ENCODE assay signal across 8 cellular contexts in genomic region chr9:33263131-33263935, GRCh38. TPM values are rescaled to one million over a fixed set of nuclear protein-coding genes. Genes with fewer than 3 reads are reported as not detected.
DNase-seq lines count a peak whose midpoint lies in the region; ATAC-seq, FAIRE-seq and TF ChIP-seq lines count a peak whose summit lies in the region.

No MANE protein-coding gene starts in this region.

- intact Hi-C loops in IMR-90 (cut with micrococcal nuclease): no loop called here
- intact Hi-C loops in activated CD4-positive, alpha-beta memory T cell treated with anti-CD3 and anti-CD28 coated beads for 36 hours (cut with micrococcal nuclease): loop anchor here (10.0 kb wide), 1 partner anchor 709 kb away; the partner anchor contains the start of genes SMIM27 and TOPORS

- CTCF ChIA-PET in IMR-90 (lab: Yijun Ruan, JAX): no interaction called here
- CTCF ChIA-PET in activated CD4-positive, alpha-beta memory T cell treated with anti-CD3 and anti-CD28 coated beads for 36 hours (lab: Charles Lee): interaction anchor here (0.5 to 0.6 kb wide), 2 partner anchors 62 to 689 kb away, joined by 3 read pairs; no protein-coding TSS in a partner anchor

- H3K36me3 ChIP-seq in IMR-90 (ENCODE audit: control insufficient read depth, insufficient read depth, low read length) (peaks cover 19% of the 10 kb centered on the region), osteoblast (ENCODE audit: insufficient read depth, low read length) (peaks cover 47% of the 10 kb centered on the region)

- H4K91ac ChIP-seq in IMR-90 (ENCODE audit: insufficient read depth, low read depth, low read length): peak overlapping the region; percentile 60

- H3K9me1 ChIP-seq in IMR-90 (ENCODE audit: insufficient read depth, low read length): peaks cover 5% of the 10 kb centered on the region; the same call in 1 of the 2 replicates

- H3K14ac ChIP-seq in IMR-90 (replicated peaks; ENCODE audit: low read depth, low read length): peak overlapping the region; percentile 73

- H3K4me2 ChIP-seq in IMR-90 (ENCODE audit: low read depth, low read length) (peak overlapping the region; percentile 80), osteoblast (ENCODE audit: insufficient read depth, low read length) (peak overlapping the region; percentile 88)

- peak; percentile 20 for DNase-seq in stimulated activated CD4-positive, alpha-beta T cell treated with anti-CD3 and anti-CD28 coated beads, Interleukin-4, amount 100 ng/mL, for 24 hours
- DNase-seq in stimulated activated CD4-positive, alpha-beta T cell treated with anti-CD3 and anti-CD28 coated beads, Interleukin-4, amount 100 ng/mL, for 1 hour: no peak
- no peak for DNase-seq in IMR-90
- peak; percentile 32 for DNase-seq in activated CD4-positive, alpha-beta memory T cell treated with anti-CD3 and anti-CD28 coated beads for 36 hours
- peak in 1 of 2 donors; percentile 30 for DNase-seq in foreskin keratinocyte
- DNase-seq in osteoblast (ENCODE audit: insufficient read length, low spot score, missing footprints): peak; percentile 79
- no peak for DNase-seq in H54 (ENCODE audit: insufficient read length, low spot score)

- H2BK120ac ChIP-seq in IMR-90 (ENCODE audit: low read depth, low read length): no peak overlapping the region

- H3K4me1 Mint-ChIP-seq in activated CD4-positive, alpha-beta memory T cell treated with anti-CD3 and anti-CD28 coated beads for 36 hours (ENCODE audit: low read depth): peaks cover 42% of the 10 kb centered on the region

- no peak overlapping the region for H2BK20ac ChIP-seq in IMR-90 (ENCODE audit: low read depth, low read length)

- H3K4me1 ChIP-seq in IMR-90 (ENCODE audit: control insufficient read depth, insufficient read depth, low read length): peaks cover 10% of the 10 kb centered on the region
- peaks cover 5% of the 10 kb centered on the region for H3K4me1 ChIP-seq in foreskin keratinocyte
- H3K4me1 ChIP-seq in osteoblast (ENCODE audit: insufficient read depth, low read length): peaks cover 18% of the 10 kb centered on the region

- H2BK5ac ChIP-seq in IMR-90 (ENCODE audit: low read depth, low read length, poor library complexity, severe bottlenecking): peak overlapping the region; percentile 68

- peak overlapping the region; percentile 86 for H3K4ac ChIP-seq in IMR-90 (ENCODE audit: low read depth, low read length)

- H3K9me3 Mint-ChIP-seq in activated CD4-positive, alpha-beta memory T cell treated with anti-CD3 and anti-CD28 coated beads for 36 hours: no peaks in the 10 kb centered on the region

- peak overlapping the region; percentile 67 for H3K56ac ChIP-seq in IMR-90 (ENCODE audit: extremely low read depth, insufficient read depth, low read length)

- peak overlapping the region; percentile 91 for H3K4me3 Mint-ChIP-seq in activated CD4-positive, alpha-beta memory T cell treated with anti-CD3 and anti-CD28 coated beads for 36 hours

- in situ Hi-C loops in IMR-90 (cut with MboI; ENCODE audit: low sequenced_read_pairs): no loop called here

- peak overlapping the region; percentile 89 for H3K23ac ChIP-seq in IMR-90 (ENCODE audit: low read depth, low read length)

- TF ChIP-seq CTCF in IMR-90 (conservative IDR thresholded peaks at IDR 0.05; ENCODE audit: low read depth, low read length) (no peak), foreskin keratinocyte (conservative IDR thresholded peaks at IDR 0.05) (no peak), osteoblast (IDR thresholded peaks at IDR 0.05; ENCODE audit: extremely low read depth, low read depth, low read length) (no peak)

- peak overlapping the region; percentile 6 for H4K5ac ChIP-seq in IMR-90 (ENCODE audit: low read depth, low read length)

- H3K4me3 ChIP-seq in IMR-90 (ENCODE audit: insufficient read depth, low read depth, low read length) (peak overlapping the region; percentile 84), osteoblast (ENCODE audit: insufficient read depth, low read length) (peak overlapping the region; percentile 86)

- TF ChIP-seq RAD21 in IMR-90 (IDR thresholded peaks at IDR 0.05; ENCODE audit: low read length): no peak

- WGBS in IMR-90 (ENCODE audit: extremely low coverage in 2 of 2, insufficient read length in 1 of 2), 2 experiments: 8% methylated on average over 14 of the region's 20 CpGs; no CpG with 5 or more reads in 1 of the 2 experiments

- peak overlapping the region; percentile 95 for H2AFZ ChIP-seq in IMR-90 (replicated peaks; ENCODE audit: low read length, poor library complexity)
- peak overlapping the region; percentile 91 for H2AFZ ChIP-seq in osteoblast (ENCODE audit: low read length)

- BruUV-seq in IMR-90 (replicated peaks; lab: Mats Ljungman, UMichigan): no TSS peak

- H3K79me2 ChIP-seq in osteoblast (ENCODE audit: insufficient read depth, low read length): peaks cover 56% of the 10 kb centered on the region

- H3K79me1 ChIP-seq in IMR-90 (ENCODE audit: low read depth in 1 of 2, low read length in 2 of 2): peaks cover 38 to 68% of the 10 kb centered on the region in 2 experiments

- H2BK15ac ChIP-seq in IMR-90 (ENCODE audit: low read depth, low read length): no peak overlapping the region; the same call in 2 of the 3 replicates

- peak overlapping the region; percentile 80; the same call in 1 of the 2 replicates for H2AK5ac ChIP-seq in IMR-90 (ENCODE audit: low read depth, low read length)

- POLR2A ChIA-PET in IMR-90 (lab: Charles Lee; ENCODE audit: unreplicated experiment): interaction anchor here (0.6 kb wide), 1 partner anchor 29 kb away, joined by 3 read pairs; no protein-coding TSS in a partner anchor
- POLR2A ChIA-PET in activated CD4-positive, alpha-beta memory T cell treated with anti-CD3 and anti-CD28 coated beads for 36 hours (lab: Charles Lee): interaction anchor here (0.7 to 3.2 kb wide), 5 partner anchors 8 to 238 kb away, joined by 3 to 16 read pairs (median 7); partner anchors contain the start of genes B4GALT1, DNAJA1 and NFX1

- peak overlapping the region; percentile 79 for H3K9ac ChIP-seq in IMR-90 (ENCODE audit: low read depth, low read length)

- ATAC-seq in IMR-90 (ENCODE audit: low read depth): peak; percentile 1
- ATAC-seq in foreskin keratinocyte: peak; percentile 2
- ATAC-seq in GM21737 (IDR thresholded peaks at IDR 0.05; ENCODE audit: unreplicated experiment): no peak

- peak overlapping the region; percentile 42 for H2AK9ac ChIP-seq in IMR-90 (replicated peaks; ENCODE audit: low read depth, low read length, poor library complexity)

- H3K27ac ChIP-seq in IMR-90 (ENCODE audit: insufficient read depth, low read length): peak overlapping the region; percentile 76
- H3K27ac ChIP-seq in foreskin keratinocyte: peak overlapping the region; percentile 97
- H3K27ac ChIP-seq in osteoblast (ENCODE audit: low read depth, low read length): peak overlapping the region; percentile 77

- TF ChIP-seq POLR2A in IMR-90 (IDR thresholded peaks at IDR 0.05; ENCODE audit: low read depth, low read length) (no peak), H54 (IDR thresholded peaks at IDR 0.05; ENCODE audit: low read depth, low read length) (no peak)

- dilution Hi-C loops in IMR-90 (cut with HindIII; ENCODE audit: low sequenced_read_pairs, unreplicated experiment): no loop called here

- peak overlapping the region; percentile 83 for H3K27ac Mint-ChIP-seq in activated CD4-positive, alpha-beta memory T cell treated with anti-CD3 and anti-CD28 coated beads for 36 hours

- peaks cover 64% of the 10 kb centered on the region for H3K36me3 Mint-ChIP-seq in activated CD4-positive, alpha-beta memory T cell treated with anti-CD3 and anti-CD28 coated beads for 36 hours

- peak overlapping the region; percentile 14 to 17; a peak in 3 of 4 replicates for H4K8ac ChIP-seq in IMR-90 (ENCODE audit: low read depth in 2 of 2, low read length in 2 of 2)

- H3K27me3 Mint-ChIP-seq in activated CD4-positive, alpha-beta memory T cell treated with anti-CD3 and anti-CD28 coated beads for 36 hours: no peaks in the 10 kb centered on the region

- FAIRE-seq in H54 (lab: Jason Lieb, UNC): no peak

- H3K9me3 ChIP-seq in IMR-90 (ENCODE audit: control insufficient read depth, insufficient read depth, low read length): no peaks in the 10 kb centered on the region
- no peaks in the 10 kb centered on the region for H3K9me3 ChIP-seq in osteoblast (ENCODE audit: low read depth, low read length)

- peak overlapping the region; percentile 21; the same call in 1 of the 2 replicates for H3K18ac ChIP-seq in IMR-90 (ENCODE audit: low read depth, low read length)

- H3K27me3 ChIP-seq in IMR-90 (ENCODE audit: control insufficient read depth, insufficient read depth, low read length) (no peaks in the 10 kb centered on the region), foreskin keratinocyte (no peaks in the 10 kb centered on the region), osteoblast (ENCODE audit: insufficient read depth, low read length) (no peaks in the 10 kb centered on the region)

- H4K20me1 ChIP-seq in IMR-90 (ENCODE audit: insufficient read depth, low read length) (peaks cover 9% of the 10 kb centered on the region), osteoblast (ENCODE audit: insufficient read depth, low read length) (peaks cover 7% of the 10 kb centered on the region)

RNA-seq across cellular contexts. Expression of gene BAG1, which starts 1.2 kb away (rescaled TPM):
- total RNA-seq in IMR-90 (2012; rRNA removed): 4.5 and 8.3 TPM in 2 replicates
- polyA plus RNA-seq in IMR-90 (2012; rRNA removed): 20.4 and 20.9 TPM in 2 replicates
- polyA plus RNA-seq in IMR-90 (2012; cell fraction: cytosol; rRNA removed): 25.9 and 61.7 TPM in 2 replicates
- polyA plus RNA-seq in IMR-90 (2012; cell fraction: nucleus; rRNA removed; ENCODE audit: low replicate concordance): 13.3 and 25.4 TPM in 2 replicates
- total RNA-seq in activated CD4-positive, alpha-beta memory T cell treated with anti-CD3 and anti-CD28 coated beads for 36 hours: 10 to 100 TPM; 52.7 to 56.6 TPM
- 29.6 and 33.5 TPM in 2 replicates for total RNA-seq in foreskin keratinocyte
- 32.5 and 40.6 TPM in 2 replicates for polyA plus RNA-seq in foreskin keratinocyte
- 29.3 and 35.9 TPM in 2 replicates for total RNA-seq in osteoblast

RNA-seq across cellular contexts. Expression of gene CHMP5, which starts 1.5 kb away (rescaled TPM):
- total RNA-seq in IMR-90 (2012; rRNA removed) (70.6 and 95.5 TPM in 2 replicates), foreskin keratinocyte (86.7 and 94.8 TPM in 2 replicates), osteoblast (71.0 and 71.7 TPM in 2 replicates)
- polyA plus RNA-seq in IMR-90 (2012; rRNA removed) (70.2 and 80.8 TPM in 2 replicates), foreskin keratinocyte (77.4 and 77.7 TPM in 2 replicates)
- 14.6 and 19.1 TPM in 2 replicates for polyA plus RNA-seq in IMR-90 (2012; cell fraction: cytosol; rRNA removed)
- polyA plus RNA-seq in IMR-90 (2012; cell fraction: nucleus; rRNA removed; ENCODE audit: low replicate concordance): 4.9 and 27.8 TPM in 2 replicates
- total RNA-seq in activated CD4-positive, alpha-beta memory T cell treated with anti-CD3 and anti-CD28 coated beads for 36 hours: 100 to 1,000 TPM; 116 to 119 TPM

RNA-seq across cellular contexts. Expression of gene SPINK4, which starts 23.4 kb away (rescaled TPM):
- total RNA-seq in IMR-90 (2012; rRNA removed): not detected in 2 replicates
- not detected in 2 replicates for polyA plus RNA-seq in IMR-90 (2012; rRNA removed)
- not detected in 2 replicates for polyA plus RNA-seq in IMR-90 (2012; cell fraction: cytosol; rRNA removed)
- not detected in 2 replicates for polyA plus RNA-seq in IMR-90 (2012; cell fraction: nucleus; rRNA removed; ENCODE audit: low replicate concordance)
- total RNA-seq in activated CD4-positive, alpha-beta memory T cell treated with anti-CD3 and anti-CD28 coated beads for 36 hours: not detected
- not detected in 2 replicates for total RNA-seq in foreskin keratinocyte
- polyA plus RNA-seq in foreskin keratinocyte: not detected in 2 replicates
- total RNA-seq in osteoblast: not detected in 2 replicates

RNA-seq across cellular contexts. Expression of gene NFX1, which starts 27.0 kb away (rescaled TPM):
- total RNA-seq in IMR-90 (2012; rRNA removed): 36.0 and 36.9 TPM in 2 replicates
- 25.3 and 27.0 TPM in 2 replicates for polyA plus RNA-seq in IMR-90 (2012; rRNA removed)
- polyA plus RNA-seq in IMR-90 (2012; cell fraction: cytosol; rRNA removed): 10.8 and 23.4 TPM in 2 replicates
- polyA plus RNA-seq in IMR-90 (2012; cell fraction: nucleus; rRNA removed; ENCODE audit: low replicate concordance): 31.3 and 53.5 TPM in 2 replicates
- 10 to 100 TPM; 36.5 to 38.6 TPM for total RNA-seq in activated CD4-positive, alpha-beta memory T cell treated with anti-CD3 and anti-CD28 coated beads for 36 hours
- total RNA-seq in foreskin keratinocyte: 27.5 and 27.9 TPM in 2 replicates
- 9.7 and 11.8 TPM in 2 replicates for polyA plus RNA-seq in foreskin keratinocyte
- 34.0 and 36.2 TPM in 2 replicates for total RNA-seq in osteoblast

Comparison
In these comparisons a context has a peak if more than half of its experiments do, and no peak if none do; other contexts are left out.
1. DNase-seq: peak in stimulated activated CD4-positive, alpha-beta T cell treated with anti-CD3 and anti-CD28 coated beads, Interleukin-4, amount 100 ng/mL, for 24 hours (single experiment), activated CD4-positive, alpha-beta memory T cell treated with anti-CD3 and anti-CD28 coated beads for 36 hours (single experiment) and osteoblast (single experiment); none in stimulated activated CD4-positive, alpha-beta T cell treated with anti-CD3 and anti-CD28 coated beads, Interleukin-4, amount 100 ng/mL, for 1 hour (single experiment), IMR-90 (single experiment) and H54 (single experiment).
2. Peak in every context shown above with its lines, with median percentiles within 50 percentile points of each other: H3K27ac ChIP-seq.